Comparison of ENCODE assay signal across 1 cellular context in the genomic region with DNA sequence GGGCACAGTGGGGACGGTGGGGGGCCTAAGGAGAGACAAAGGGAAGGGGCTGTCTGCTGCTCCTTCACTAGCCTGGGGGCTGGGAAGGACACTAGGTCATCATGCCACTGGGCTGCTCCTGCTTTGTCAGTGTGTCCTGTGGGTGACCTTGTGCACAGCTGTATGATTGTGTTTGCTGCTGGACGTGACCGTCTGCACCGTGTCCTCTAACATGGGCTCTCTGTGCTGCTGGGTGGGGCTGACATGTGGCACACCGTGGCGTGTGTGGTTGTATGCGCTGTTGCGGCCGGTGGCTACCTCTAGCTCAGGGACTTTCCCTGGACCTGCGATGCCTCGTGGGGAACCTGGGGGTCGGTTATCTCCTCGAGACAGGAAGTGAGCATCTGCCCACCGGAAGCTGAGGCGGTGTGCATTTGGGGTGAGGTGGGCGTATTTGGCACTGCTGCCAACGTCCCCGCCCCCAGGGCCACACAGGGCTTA.
TF ChIP-seq lines count a peak whose summit lies in the region.

No MANE protein-coding gene starts in this region.

TF ChIP-seq in SK-N-SH, 30 proteins besides CTCF, POLR2A, EP300 and RAD21 (continued from another document):
- TF ChIP-seq, protein P1, sequence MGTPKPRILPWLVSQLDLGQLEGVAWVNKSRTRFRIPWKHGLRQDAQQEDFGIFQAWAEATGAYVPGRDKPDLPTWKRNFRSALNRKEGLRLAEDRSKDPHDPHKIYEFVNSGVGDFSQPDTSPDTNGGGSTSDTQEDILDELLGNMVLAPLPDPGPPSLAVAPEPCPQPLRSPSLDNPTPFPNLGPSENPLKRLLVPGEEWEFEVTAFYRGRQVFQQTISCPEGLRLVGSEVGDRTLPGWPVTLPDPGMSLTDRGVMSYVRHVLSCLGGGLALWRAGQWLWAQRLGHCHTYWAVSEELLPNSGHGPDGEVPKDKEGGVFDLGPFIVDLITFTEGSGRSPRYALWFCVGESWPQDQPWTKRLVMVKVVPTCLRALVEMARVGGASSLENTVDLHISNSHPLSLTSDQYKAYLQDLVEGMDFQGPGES (IDR thresholded peaks at IDR 0.05; ENCODE audit: low read depth, low read length): no peak
- TF ChIP-seq, protein P2, sequence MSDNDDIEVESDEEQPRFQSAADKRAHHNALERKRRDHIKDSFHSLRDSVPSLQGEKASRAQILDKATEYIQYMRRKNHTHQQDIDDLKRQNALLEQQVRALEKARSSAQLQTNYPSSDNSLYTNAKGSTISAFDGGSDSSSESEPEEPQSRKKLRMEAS (IDR thresholded peaks at IDR 0.05; ENCODE audit: low read depth): no peak
- TF ChIP-seq EZH2phosphoT487 (IDR thresholded peaks at IDR 0.05; ENCODE audit: borderline replicate concordance, low read depth) (no peak), RFX5 (IDR thresholded peaks at IDR 0.05; ENCODE audit: low read length) (no peak)
